Comparison of ENCODE assay signal across 9 cellular contexts in the genomic region with DNA sequence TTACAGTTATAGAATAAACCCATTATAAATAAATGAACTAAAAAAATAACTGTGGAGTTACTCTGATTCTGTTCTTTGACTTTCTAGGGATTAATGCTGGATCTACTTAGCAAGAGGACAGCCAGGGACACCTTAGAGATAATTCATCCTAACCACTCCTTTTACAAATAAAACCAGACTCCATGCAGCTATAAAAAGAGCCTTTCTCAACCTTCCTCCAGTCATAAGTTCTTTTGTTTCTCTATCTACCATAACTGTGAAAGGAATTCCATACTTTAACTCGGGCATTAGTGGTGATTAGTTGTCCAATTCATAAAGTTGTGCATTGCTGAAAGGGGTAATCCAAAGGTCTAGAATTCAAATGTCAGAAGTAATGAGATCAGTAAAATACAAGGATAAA.
"Had no signal": no experiment of that assay in that cellular context is flagged by ENCODE, and none has a peak within 500 bp of the region (broad histone marks: within the 10 kb centered on the region; RNA-seq: fewer than 3 reads in every experiment).

No MANE protein-coding gene starts in this region.

- H3K4me3 Mint-ChIP-seq: GM23338, H9, HFFc6 had no signal

- H3K27ac ChIP-seq: GM23248 had no signal

- H3K27ac Mint-ChIP-seq: GM23338, H9, HFFc6 had no signal

- DNase-seq: GM23248, GOT3, H7, H9, HCEC 1CT, HFFc6 had no signal

- H3K4me3 ChIP-seq: GM23248, GM23338, HAP-1 had no signal

- H3K36me3 ChIP-seq: HAP-1 had no signal

- ATAC-seq: GM23338, HCT116 had no signal
